ENCODE assay signal across 8 cellular contexts in genomic region chr6:117352466-117353081, GRCh38.
DNase-seq lines count a peak whose midpoint lies in the region; ATAC-seq, FAIRE-seq and TF ChIP-seq lines count a peak whose summit lies in the region.

No MANE protein-coding gene starts in this region.

- H3K9me3 ChIP-seq in HEK293 (ENCODE audit: control insufficient read depth, insufficient read depth, low read depth, low read length) = no peaks in the 10 kb centered on the region
- H3K9me3 ChIP-seq in PC-3 (ENCODE audit: low read length) = no peaks in the 10 kb centered on the region

- DNase-seq in PC-3 = peak; percentile 68
- peak; percentile 11 for DNase-seq in iPS-NIHi11 (ENCODE audit: low spot score)
- DNase-seq in GM12891 (ENCODE audit: insufficient read length, low spot score) = no peak
- DNase-seq in stimulated activated CD4-positive, alpha-beta T cell treated with anti-CD3 and anti-CD28 coated beads, Interleukin-4, amount 100 ng/mL, for 4 hours = no peak
- DNase-seq in NCI-H1694 (lab: John Stamatoyannopoulos, UW) = no peak
- DNase-seq in activated CD4-positive, alpha-beta T cell treated with anti-CD3 and anti-CD28 coated beads for 1 hour = no peak

- intact Hi-C loops in PC-3 (cut with micrococcal nuclease) = loop anchor here (1.0 to 5.0 kb wide), 4 partner anchors 35 to 253 kb away; no protein-coding TSS in a partner anchor

- no peaks in the 10 kb centered on the region for H4K20me1 ChIP-seq in PC-3 (ENCODE audit: low read length)

- peak overlapping the region; percentile 69 for H2AFZ ChIP-seq in PC-3 (ENCODE audit: low read length)

- CTCF ChIA-PET in HEK293 (lab: Yijun Ruan, JAX) = interaction anchor here (0.6 to 1.9 kb wide), 12 partner anchors 9 to 477 kb away, joined by 3 to 6 read pairs (median 3); no protein-coding TSS in a partner anchor
- CTCF ChIA-PET in PC-3 (lab: Charles Lee) = no interaction called here

- H3K36me3 ChIP-seq in HEK293 (ENCODE audit: control insufficient read depth in 2 of 2, insufficient read depth in 1 of 2, low read length in 2 of 2) (no peaks in the 10 kb centered on the region), PC-3 (ENCODE audit: low read depth, low read length) (no peaks in the 10 kb centered on the region)

- no peaks in the 10 kb centered on the region for H3K9me2 ChIP-seq in PC-3 (replicated peaks; ENCODE audit: low read length)

- no peaks in the 10 kb centered on the region for H3K27me3 ChIP-seq in PC-3 (ENCODE audit: low read length)

- TF ChIP-seq CTCF in GM12873 (IDR thresholded peaks at IDR 0.05; ENCODE audit: insufficient read depth, low read depth, low read length, missing control alignments) = peak; percentile 46
- no peak for TF ChIP-seq CTCF in HEK293 (tag by site-specific recombination; IDR thresholded peaks at IDR 0.05)
- TF ChIP-seq CTCF in PC-3 (conservative IDR thresholded peaks at IDR 0.05; ENCODE audit: low read depth, low read length) = peak; percentile 64

- no TSS peak for BruUV-seq in PC-3 (replicated peaks; lab: Mats Ljungman, UMichigan)

- H3K79me2 ChIP-seq in PC-3 (ENCODE audit: low read length) = no peaks in the 10 kb centered on the region

- H3K9ac ChIP-seq in PC-3 (ENCODE audit: low read length) = no peak overlapping the region

- H3K4me2 ChIP-seq in PC-3 (ENCODE audit: low read length) = 0 out of 2 replicates have a peak overlapping the region, but pooled peaks have one; percentile 7

- no peak for FAIRE-seq in GM12891 (lab: Jason Lieb, UNC)

- ATAC-seq in PC-3 = peak; percentile 67

- H3K4me3 ChIP-seq in HEK293 (ENCODE audit: low read depth, low read length) (no peak overlapping the region), PC-3 (ENCODE audit: low read length) (no peak overlapping the region)

- POLR2A ChIA-PET in HEK293 (lab: Yijun Ruan, JAX) = no interaction called here
- POLR2A ChIA-PET in PC-3 (lab: Charles Lee; ENCODE audit: unreplicated experiment) = no interaction called here

- no peak for TF ChIP-seq POLR2A in GM12891 (IDR thresholded peaks at IDR 0.05; ENCODE audit: low read depth, low read length)

- H3F3A ChIP-seq in PC-3 (ENCODE audit: low read length, unreplicated experiment) = no peaks in the 10 kb centered on the region

- no peak overlapping the region for H3K27ac ChIP-seq in HEK293 (ENCODE audit: extremely low read depth, low read depth, low read length)
- no peak overlapping the region for H3K27ac ChIP-seq in PC-3 (ENCODE audit: low read length)

- H3K4me1 ChIP-seq in HEK293 (ENCODE audit: control insufficient read depth, insufficient read depth, low read length) = no peaks in the 10 kb centered on the region
- H3K4me1 ChIP-seq in PC-3 (ENCODE audit: insufficient read depth, low read length) = peaks cover 4% of the 10 kb centered on the region

TF ChIP-seq in HEK293, 187 proteins besides CTCF, POLR2A, EP300 and RAD21:
- TF ChIP-seq KLF7 (tag by site-specific recombination; IDR thresholded peaks at IDR 0.05; ENCODE audit: borderline replicate concordance) (no peak), PRDM1 (tag by site-specific recombination; IDR thresholded peaks at IDR 0.05) (0 out of 2 replicates have a peak, but pooled peaks have one; percentile 12), SCRT2 (tag by site-specific recombination; IDR thresholded peaks at IDR 0.05) (0 out of 2 replicates have a peak, but pooled peaks have one; percentile 13), ZNF654 (tag by site-specific recombination; IDR thresholded peaks at IDR 0.05; ENCODE audit: low read depth) (0 out of 2 replicates have a peak, but pooled peaks have one; percentile 16)

TF ChIP-seq in GM12891, 5 proteins besides CTCF, POLR2A, EP300 and RAD21:
- TF ChIP-seq SPI1 (IDR thresholded peaks at IDR 0.05; ENCODE audit: low read depth, low read length) = no peak
- no peak for TF ChIP-seq TAF1 (IDR thresholded peaks at IDR 0.05; ENCODE audit: low read depth, low read length)
- no peak for TF ChIP-seq POLR2AphosphoS5 (IDR thresholded peaks at IDR 0.05; ENCODE audit: low read depth, low read length)

Comparison
In these comparisons a context has a peak if more than half of its experiments do, and no peak if none do; other contexts are left out.
1. DNase-seq: peak in PC-3 (single experiment) and iPS-NIHi11 (single experiment); none in GM12891 (single experiment), stimulated activated CD4-positive, alpha-beta T cell treated with anti-CD3 and anti-CD28 coated beads, Interleukin-4, amount 100 ng/mL, for 4 hours (0 of 2), NCI-H1694 (single experiment) and activated CD4-positive, alpha-beta T cell treated with anti-CD3 and anti-CD28 coated beads for 1 hour (single experiment).